8 cellular contexts compared by ENCODE assay signal in the genomic region with DNA sequence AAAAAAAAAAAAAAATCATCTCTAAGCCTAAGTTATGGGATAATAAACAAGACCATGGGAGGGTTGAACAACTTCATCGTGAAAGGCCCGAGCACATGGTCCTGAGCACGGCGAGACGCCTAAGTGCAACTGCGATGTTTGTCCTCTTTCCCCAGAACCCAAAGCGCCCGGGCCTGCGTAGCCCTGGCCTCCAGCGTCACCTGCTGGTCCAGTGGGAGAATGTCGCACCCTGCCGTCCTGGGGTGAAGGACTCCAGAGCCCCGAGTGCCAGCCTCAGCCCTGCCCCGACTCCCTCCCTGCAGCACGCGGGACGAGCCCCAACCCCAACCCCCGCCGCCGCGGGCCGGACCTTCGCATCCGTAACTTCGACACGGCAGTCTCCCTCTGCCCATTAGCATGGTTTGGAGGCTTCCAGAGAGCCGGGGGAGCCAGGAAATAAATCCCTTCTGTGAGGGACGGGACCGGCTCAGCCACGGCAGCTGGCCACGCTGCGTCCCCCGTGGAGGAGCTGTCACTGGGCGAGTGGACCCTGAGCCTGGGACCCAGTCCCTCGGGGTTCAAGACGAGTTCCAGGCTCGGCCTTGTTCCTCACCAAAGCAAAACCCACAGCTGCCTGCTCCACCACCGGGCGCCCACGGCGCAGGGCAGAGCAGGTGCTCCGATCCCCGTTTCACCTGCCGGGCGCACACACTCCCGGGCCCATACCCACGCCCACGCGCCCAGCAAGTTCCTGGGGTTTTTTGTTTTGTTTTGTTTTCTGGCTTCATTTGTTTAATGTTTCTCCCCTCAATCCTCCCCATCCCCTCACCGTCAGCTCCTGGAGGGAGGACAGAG.
DNase-seq lines count a peak whose midpoint lies in the region; ATAC-seq, FAIRE-seq and TF ChIP-seq lines count a peak whose summit lies in the region.

No MANE protein-coding gene starts in this region.

- H3K27me3 ChIP-seq in HepG2 (ENCODE audit: control insufficient read depth in 1 of 2, insufficient read depth in 2 of 2, low read length in 2 of 2) = peaks cover 1 to 56% of the 10 kb centered on the region in 2 experiments; a peak in 4 of 5 replicates

- peaks cover 12% of the 10 kb centered on the region for H3K4me1 ChIP-seq in HepG2 (ENCODE audit: insufficient read depth, low read length)

- H4K20me1 ChIP-seq in HepG2 (ENCODE audit: insufficient read depth, low read length) = no peaks in the 10 kb centered on the region

- peak; percentile 22 for DNase-seq in AG09319 (ENCODE audit: extremely low read depth, low read depth)
- DNase-seq in NCI-H2171 (lab: John Stamatoyannopoulos, UW) = peak; percentile 51
- DNase-seq in activated CD4-positive, alpha-beta T cell treated with anti-CD3 and anti-CD28 coated beads for 1 hour = peak; percentile 18
- DNase-seq in dedifferentiated amniotic fluid mesenchymal stem cell (ENCODE audit: extremely low spot score) = peak; percentile 70
- DNase-seq in HepG2 (ENCODE audit: low spot score) = peak; percentile 55
- DNase-seq in stimulated activated CD4-positive, alpha-beta T cell treated with anti-CD3 and anti-CD28 coated beads, Interleukin-2, amount 100 ng/mL, for 48 hours = peak; percentile 75 to 77

- peak overlapping the region; percentile 66 for H3K4me2 ChIP-seq in HepG2 (ENCODE audit: low read depth, low read length)

- no peak overlapping the region for H3K9ac ChIP-seq in HepG2 (ENCODE audit: insufficient read depth, low read depth, low read length)

- CTCF ChIA-PET in HepG2 (lab: Yijun Ruan, JAX; ENCODE audit: low intra/inter-chr PET ratio, low total read pairs) = interaction anchor here (1.4 to 2.7 kb wide), 4 partner anchors 90 to 538 kb away, joined by 8 to 32 read pairs (median 10); no protein-coding TSS in a partner anchor

- no peak for TF ChIP-seq POLR2A in HepG2 (IDR thresholded peaks at IDR 0.05; ENCODE audit: insufficient read depth in 1 of 2, low read depth in 2 of 2, low read length in 2 of 2)

- H3K4me3 ChIP-seq in HepG2 (replicated peaks in 1 of 3; ENCODE audit: insufficient read depth in 1 of 3, low read depth in 2 of 3, low read length in 3 of 3) = peak overlapping the region in 2 of 3 experiments; percentile 10 to 59; a peak in 3 of 6 replicates

- ATAC-seq in GM18511 (IDR thresholded peaks at IDR 0.05; ENCODE audit: unreplicated experiment) = peak; percentile 92
- ATAC-seq in HG03039 (IDR thresholded peaks at IDR 0.05; ENCODE audit: unreplicated experiment) = peak; percentile 71
- peak; percentile 98 for ATAC-seq in HepG2

- H3K36me3 ChIP-seq in HepG2 (replicated peaks in 1 of 2; ENCODE audit: control insufficient read depth in 1 of 2, insufficient read depth in 2 of 2, low read length in 2 of 2) = no peaks in the 10 kb centered on the region

- intact Hi-C loops in HepG2 (cut with micrococcal nuclease; ENCODE audit: unreplicated experiment) = loop anchor here (1.0 to 2.0 kb wide), 4 partner anchors 89 to 538 kb away; no protein-coding TSS in a partner anchor

- WGBS in HepG2 (ENCODE audit: low lambda C conversion rate) = 11% methylated on average over 15 of the region's 50 CpGs

- no peaks in the 10 kb centered on the region for H3K79me2 ChIP-seq in HepG2 (ENCODE audit: insufficient read depth, low read length)

- POLR2A ChIA-PET in HepG2 (lab: Yijun Ruan, JAX) = no interaction called here

- FAIRE-seq in HepG2 (lab: Jason Lieb, UNC) = peak; percentile 23

- no TSS peak for BruUV-seq in HepG2 (replicated peaks; lab: Mats Ljungman, UMichigan)

- no peak for TF ChIP-seq EP300 in HepG2 (IDR thresholded peaks at IDR 0.05; ENCODE audit: low read depth in 2 of 2, low read length in 2 of 2)
- no peak for TF ChIP-seq EP300 in HepG2 (CRISPR knock-in tag; IDR thresholded peaks at IDR 0.05; ENCODE audit: borderline replicate concordance)

- peak; percentile 96 for TF ChIP-seq RAD21 in HepG2 (CRISPR knock-in tag; IDR thresholded peaks at IDR 0.05)

- H2AFZ ChIP-seq in HepG2 (ENCODE audit: low read length) = no peak overlapping the region

- H3K9me3 ChIP-seq in HepG2 (ENCODE audit: low read length) = no peaks in the 10 kb centered on the region

- H3K27ac ChIP-seq in HepG2 (ENCODE audit: extremely low read length, insufficient read depth, low read length) = no peak overlapping the region

- TF ChIP-seq CTCF in AG09319 (IDR thresholded peaks at IDR 0.05; ENCODE audit: low read depth, low read length) (peak; percentile 92), HepG2 (CRISPR knock-in tag; IDR thresholded peaks at IDR 0.05) (peak; percentile 98)

- in situ Hi-C loops in HepG2 (cut with HindIII; ENCODE audit: extremely low pct_ligation_motif_present, low pct_unique_long_range_greater_than_20kb) = loop anchor here (25.0 kb wide), 1 partner anchor 548 kb away; no protein-coding TSS in a partner anchor

TF ChIP-seq in HepG2, 621 proteins besides CTCF, POLR2A, EP300 and RAD21 (continues in another document):
- no peak for TF ChIP-seq ZNF251 (CRISPR knock-in tag; IDR thresholded peaks at IDR 0.05)
- TF ChIP-seq CENPX (CRISPR knock-in tag; IDR thresholded peaks at IDR 0.05) = no peak
- TF ChIP-seq ZSCAN25 (CRISPR knock-in tag; IDR thresholded peaks at IDR 0.05) = peak; percentile 61
- no peak for TF ChIP-seq ZNF605 (CRISPR knock-in tag; IDR thresholded peaks at IDR 0.05)
- TF ChIP-seq, protein P1, sequence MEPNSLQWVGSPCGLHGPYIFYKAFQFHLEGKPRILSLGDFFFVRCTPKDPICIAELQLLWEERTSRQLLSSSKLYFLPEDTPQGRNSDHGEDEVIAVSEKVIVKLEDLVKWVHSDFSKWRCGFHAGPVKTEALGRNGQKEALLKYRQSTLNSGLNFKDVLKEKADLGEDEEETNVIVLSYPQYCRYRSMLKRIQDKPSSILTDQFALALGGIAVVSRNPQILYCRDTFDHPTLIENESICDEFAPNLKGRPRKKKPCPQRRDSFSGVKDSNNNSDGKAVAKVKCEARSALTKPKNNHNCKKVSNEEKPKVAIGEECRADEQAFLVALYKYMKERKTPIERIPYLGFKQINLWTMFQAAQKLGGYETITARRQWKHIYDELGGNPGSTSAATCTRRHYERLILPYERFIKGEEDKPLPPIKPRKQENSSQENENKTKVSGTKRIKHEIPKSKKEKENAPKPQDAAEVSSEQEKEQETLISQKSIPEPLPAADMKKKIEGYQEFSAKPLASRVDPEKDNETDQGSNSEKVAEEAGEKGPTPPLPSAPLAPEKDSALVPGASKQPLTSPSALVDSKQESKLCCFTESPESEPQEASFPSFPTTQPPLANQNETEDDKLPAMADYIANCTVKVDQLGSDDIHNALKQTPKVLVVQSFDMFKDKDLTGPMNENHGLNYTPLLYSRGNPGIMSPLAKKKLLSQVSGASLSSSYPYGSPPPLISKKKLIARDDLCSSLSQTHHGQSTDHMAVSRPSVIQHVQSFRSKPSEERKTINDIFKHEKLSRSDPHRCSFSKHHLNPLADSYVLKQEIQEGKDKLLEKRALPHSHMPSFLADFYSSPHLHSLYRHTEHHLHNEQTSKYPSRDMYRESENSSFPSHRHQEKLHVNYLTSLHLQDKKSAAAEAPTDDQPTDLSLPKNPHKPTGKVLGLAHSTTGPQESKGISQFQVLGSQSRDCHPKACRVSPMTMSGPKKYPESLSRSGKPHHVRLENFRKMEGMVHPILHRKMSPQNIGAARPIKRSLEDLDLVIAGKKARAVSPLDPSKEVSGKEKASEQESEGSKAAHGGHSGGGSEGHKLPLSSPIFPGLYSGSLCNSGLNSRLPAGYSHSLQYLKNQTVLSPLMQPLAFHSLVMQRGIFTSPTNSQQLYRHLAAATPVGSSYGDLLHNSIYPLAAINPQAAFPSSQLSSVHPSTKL (CRISPR knock-in tag; IDR thresholded peaks at IDR 0.05) = no peak
- TF ChIP-seq FOSL2 (CRISPR knock-in tag; IDR thresholded peaks at IDR 0.05) = 0 out of 2 replicates have a peak, but pooled peaks have one; percentile 20
- no peak for TF ChIP-seq ZNF781 (CRISPR knock-in tag; IDR thresholded peaks at IDR 0.05; ENCODE audit: borderline replicate concordance, not compliant biosample characterization)
- TF ChIP-seq XRCC5 (optimal IDR thresholded peaks at IDR 0.05; ENCODE audit: low read length) = peak; percentile 66
- TF ChIP-seq NFKB2 (CRISPR knock-in tag; IDR thresholded peaks at IDR 0.05; ENCODE audit: borderline replicate concordance) = peak; percentile 43; the same call in 1 of the 2 replicates
- TF ChIP-seq, protein P2, sequence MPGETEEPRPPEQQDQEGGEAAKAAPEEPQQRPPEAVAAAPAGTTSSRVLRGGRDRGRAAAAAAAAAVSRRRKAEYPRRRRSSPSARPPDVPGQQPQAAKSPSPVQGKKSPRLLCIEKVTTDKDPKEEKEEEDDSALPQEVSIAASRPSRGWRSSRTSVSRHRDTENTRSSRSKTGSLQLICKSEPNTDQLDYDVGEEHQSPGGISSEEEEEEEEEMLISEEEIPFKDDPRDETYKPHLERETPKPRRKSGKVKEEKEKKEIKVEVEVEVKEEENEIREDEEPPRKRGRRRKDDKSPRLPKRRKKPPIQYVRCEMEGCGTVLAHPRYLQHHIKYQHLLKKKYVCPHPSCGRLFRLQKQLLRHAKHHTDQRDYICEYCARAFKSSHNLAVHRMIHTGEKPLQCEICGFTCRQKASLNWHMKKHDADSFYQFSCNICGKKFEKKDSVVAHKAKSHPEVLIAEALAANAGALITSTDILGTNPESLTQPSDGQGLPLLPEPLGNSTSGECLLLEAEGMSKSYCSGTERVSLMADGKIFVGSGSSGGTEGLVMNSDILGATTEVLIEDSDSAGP (CRISPR knock-in tag; IDR thresholded peaks at IDR 0.05; ENCODE audit: borderline replicate concordance) = peak; percentile 49; the same call in 1 of the 2 replicates
- TF ChIP-seq, protein P3, sequence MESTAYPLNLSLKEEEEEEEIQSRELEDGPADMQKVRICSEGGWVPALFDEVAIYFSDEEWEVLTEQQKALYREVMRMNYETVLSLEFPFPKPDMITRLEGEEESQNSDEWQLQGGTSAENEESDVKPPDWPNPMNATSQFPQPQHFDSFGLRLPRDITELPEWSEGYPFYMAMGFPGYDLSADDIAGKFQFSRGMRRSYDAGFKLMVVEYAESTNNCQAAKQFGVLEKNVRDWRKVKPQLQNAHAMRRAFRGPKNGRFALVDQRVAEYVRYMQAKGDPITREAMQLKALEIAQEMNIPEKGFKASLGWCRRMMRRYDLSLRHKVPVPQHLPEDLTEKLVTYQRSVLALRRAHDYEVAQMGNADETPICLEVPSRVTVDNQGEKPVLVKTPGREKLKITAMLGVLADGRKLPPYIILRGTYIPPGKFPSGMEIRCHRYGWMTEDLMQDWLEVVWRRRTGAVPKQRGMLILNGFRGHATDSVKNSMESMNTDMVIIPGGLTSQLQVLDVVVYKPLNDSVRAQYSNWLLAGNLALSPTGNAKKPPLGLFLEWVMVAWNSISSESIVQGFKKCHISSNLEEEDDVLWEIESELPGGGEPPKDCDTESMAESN (CRISPR knock-in tag; conservative IDR thresholded peaks at IDR 0.05) = 0 out of 2 replicates have a peak, but pooled peaks have one; percentile 43
- peak; percentile 14; the same call in 1 of the 2 replicates for TF ChIP-seq RXRA (CRISPR knock-in tag; IDR thresholded peaks at IDR 0.05)
- TF ChIP-seq MXD4 (CRISPR knock-in tag; IDR thresholded peaks at IDR 0.05) = 0 out of 2 replicates have a peak, but pooled peaks have one; percentile 18

Comparison
In these comparisons a context has a peak if more than half of its experiments do, and no peak if none do; other contexts are left out.
1. DNase-seq: peak in every context shown above with its lines; median percentile 76 in stimulated activated CD4-positive, alpha-beta T cell treated with anti-CD3 and anti-CD28 coated beads, Interleukin-2, amount 100 ng/mL, for 48 hours; 70 in dedifferentiated amniotic fluid mesenchymal stem cell; 55 in HepG2; 51 in NCI-H2171; 22 in AG09319; 18 in activated CD4-positive, alpha-beta T cell treated with anti-CD3 and anti-CD28 coated beads for 1 hour.